ENCODE assay signal across 25 cellular contexts in the genomic region with DNA sequence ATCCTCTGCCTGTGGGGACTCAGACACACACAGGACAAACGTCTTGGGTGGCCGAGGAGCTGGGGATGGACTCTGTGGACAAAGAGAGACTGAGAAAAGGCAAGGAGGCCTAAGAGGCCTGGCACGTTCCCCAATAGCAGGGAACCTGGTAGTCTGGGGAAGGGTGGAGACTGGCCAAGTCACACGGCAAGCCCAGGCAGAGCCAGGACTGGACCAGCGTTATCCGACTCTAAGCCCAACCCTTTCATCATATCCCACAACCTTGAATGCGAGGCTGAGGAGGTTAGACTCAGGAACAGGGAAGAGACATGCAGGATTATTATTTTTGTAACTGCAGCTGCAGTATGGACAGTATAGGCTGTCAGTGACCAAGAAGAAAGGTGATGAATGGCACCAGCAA. TPM values are rescaled to one million over a fixed set of nuclear protein-coding genes. Genes with fewer than 3 reads are reported as not detected.
"Had no signal": no experiment of that assay in that cellular context is flagged by ENCODE, and none has a peak within 500 bp of the region (broad histone marks: within the 10 kb centered on the region; RNA-seq: fewer than 3 reads in every experiment).

No MANE protein-coding gene starts in this region.

- H3K36me3 ChIP-seq: MG63, SJCRH30 had no signal

- H3K27ac ChIP-seq: SJCRH30 had no signal

- H3K9me3 ChIP-seq: MG63, SJCRH30 had no signal

- H3K4me1 ChIP-seq: SJCRH30 had no signal

- DNase-seq: IMR-90, Karpas-422, KG1, MG63, NCI-H1092, NCI-H1105 treated with DMSO at 0.1 percent for 48 hours, NCI-H1436, NCI-H187, NCI-H2029, NCI-H2081 treated with DMSO at 0.1 percent for 48 hours, NCI-H2171, NCI-H226, NCI-H446, NCI-H510A, NCI-H524 treated with DMSO at 0.1 percent for 48 hours, NCI-H69, NCI-H774, RPMI8226, SHP77 treated with DMSO at 0.1 percent for 48 hours, SJCRH30 had no signal

- H3K27me3 ChIP-seq: MG63 had no signal

- FAIRE-seq: HepG2, RCC 7860 had no signal

- H3K4me3 ChIP-seq: MG63, SJCRH30 had no signal

- ATAC-seq: HepG2, Right ventricle myocardium inferior, SK-N-SH treated with all-trans-retinoic acid at 6 μM for 48 hours had no signal

RNA-seq across cellular contexts. Expression of a gene that starts 53.4 kb away (rescaled TPM):
- total RNA-seq: HT1080, IMR-90, Right ventricle myocardium inferior, SJCRH30 had no signal
